In the genomic region with DNA sequence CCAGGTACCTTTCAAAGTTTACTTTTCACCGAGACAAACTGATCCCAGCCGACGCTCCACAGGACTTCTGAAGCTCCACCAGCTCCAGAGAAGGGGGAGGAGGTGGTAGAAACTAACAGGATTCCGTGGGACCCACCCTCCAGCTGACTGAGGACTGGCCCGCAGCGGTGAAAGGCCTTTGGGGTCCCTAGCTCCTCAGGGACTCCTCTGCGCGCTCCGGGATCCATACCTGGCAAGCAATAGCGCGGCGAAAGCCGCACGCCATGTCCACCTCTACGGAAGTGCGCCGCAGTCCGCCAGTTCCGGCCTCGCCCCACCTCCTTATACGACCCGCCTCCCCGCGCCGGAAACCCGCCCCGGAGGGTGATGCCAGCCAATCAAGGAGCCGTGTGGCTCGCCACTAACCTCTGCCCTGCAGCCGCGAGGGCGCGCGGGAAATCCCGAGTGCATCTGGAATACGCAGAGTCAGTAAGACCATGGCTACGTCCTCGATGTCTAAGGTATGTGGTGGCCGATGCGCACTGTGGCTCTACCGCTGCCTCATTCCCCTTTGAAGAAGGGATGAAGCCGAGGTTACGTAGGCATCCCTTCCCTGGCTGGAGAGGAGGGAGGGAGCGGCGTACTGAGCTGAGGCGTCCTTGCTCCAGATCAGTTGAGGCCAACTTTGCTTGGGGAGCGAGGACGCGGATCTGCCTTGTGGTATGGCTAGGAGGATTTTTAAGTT, we compare ENCODE assay signal across 1 cellular context.
A peak's percentile ranks its signal among the peaks of the same experiment; 100 is the strongest.
TF ChIP-seq lines count a peak whose summit lies in the region.

A gene (plus strand): TSS at position 443 of the 724 bp plus-strand sequence. CDS start 34 bp downstream, at position 477.
A gene with protein sequence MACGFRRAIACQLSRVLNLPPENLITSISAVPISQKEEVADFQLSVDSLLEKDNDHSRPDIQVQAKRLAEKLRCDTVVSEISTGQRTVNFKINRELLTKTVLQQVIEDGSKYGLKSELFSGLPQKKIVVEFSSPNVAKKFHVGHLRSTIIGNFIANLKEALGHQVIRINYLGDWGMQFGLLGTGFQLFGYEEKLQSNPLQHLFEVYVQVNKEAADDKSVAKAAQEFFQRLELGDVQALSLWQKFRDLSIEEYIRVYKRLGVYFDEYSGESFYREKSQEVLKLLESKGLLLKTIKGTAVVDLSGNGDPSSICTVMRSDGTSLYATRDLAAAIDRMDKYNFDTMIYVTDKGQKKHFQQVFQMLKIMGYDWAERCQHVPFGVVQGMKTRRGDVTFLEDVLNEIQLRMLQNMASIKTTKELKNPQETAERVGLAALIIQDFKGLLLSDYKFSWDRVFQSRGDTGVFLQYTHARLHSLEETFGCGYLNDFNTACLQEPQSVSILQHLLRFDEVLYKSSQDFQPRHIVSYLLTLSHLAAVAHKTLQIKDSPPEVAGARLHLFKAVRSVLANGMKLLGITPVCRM (minus strand): TSS at position 295 of the 724 bp plus-strand sequence. CDS start 30 bp downstream, at position 265.

TF ChIP-seq in K562, 482 proteins besides CTCF, POLR2A, EP300 and RAD21 (continued from another document and continues in another):
- TF ChIP-seq PTTG1 (tag; IDR thresholded peaks at IDR 0.05; ENCODE audit: low read depth), result no peak
- TF ChIP-seq, protein P1, sequence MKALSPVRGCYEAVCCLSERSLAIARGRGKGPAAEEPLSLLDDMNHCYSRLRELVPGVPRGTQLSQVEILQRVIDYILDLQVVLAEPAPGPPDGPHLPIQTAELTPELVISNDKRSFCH (CRISPR knock-in tag; IDR thresholded peaks at IDR 0.05), result no peak
- TF ChIP-seq, protein P1 (tag; IDR thresholded peaks at IDR 0.05), result no peak
- TF ChIP-seq SOX6 (IDR thresholded peaks at IDR 0.05), result no peak
- no peak for TF ChIP-seq PTRF (tag; IDR thresholded peaks at IDR 0.05)
- TF ChIP-seq ARNT (IDR thresholded peaks at IDR 0.05), result no peak
- TF ChIP-seq SMARCC2 (IDR thresholded peaks at IDR 0.05; ENCODE audit: low read depth), result no peak
- TF ChIP-seq, protein P2, sequence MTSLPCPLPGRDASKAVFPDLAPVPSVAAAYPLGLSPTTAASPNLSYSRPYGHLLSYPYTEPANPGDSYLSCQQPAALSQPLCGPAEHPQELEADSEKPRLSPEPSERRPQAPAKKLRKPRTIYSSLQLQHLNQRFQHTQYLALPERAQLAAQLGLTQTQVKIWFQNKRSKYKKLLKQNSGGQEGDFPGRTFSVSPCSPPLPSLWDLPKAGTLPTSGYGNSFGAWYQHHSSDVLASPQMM (CRISPR knock-in tag; IDR thresholded peaks at IDR 0.05), result no peak
- TF ChIP-seq, protein P3, sequence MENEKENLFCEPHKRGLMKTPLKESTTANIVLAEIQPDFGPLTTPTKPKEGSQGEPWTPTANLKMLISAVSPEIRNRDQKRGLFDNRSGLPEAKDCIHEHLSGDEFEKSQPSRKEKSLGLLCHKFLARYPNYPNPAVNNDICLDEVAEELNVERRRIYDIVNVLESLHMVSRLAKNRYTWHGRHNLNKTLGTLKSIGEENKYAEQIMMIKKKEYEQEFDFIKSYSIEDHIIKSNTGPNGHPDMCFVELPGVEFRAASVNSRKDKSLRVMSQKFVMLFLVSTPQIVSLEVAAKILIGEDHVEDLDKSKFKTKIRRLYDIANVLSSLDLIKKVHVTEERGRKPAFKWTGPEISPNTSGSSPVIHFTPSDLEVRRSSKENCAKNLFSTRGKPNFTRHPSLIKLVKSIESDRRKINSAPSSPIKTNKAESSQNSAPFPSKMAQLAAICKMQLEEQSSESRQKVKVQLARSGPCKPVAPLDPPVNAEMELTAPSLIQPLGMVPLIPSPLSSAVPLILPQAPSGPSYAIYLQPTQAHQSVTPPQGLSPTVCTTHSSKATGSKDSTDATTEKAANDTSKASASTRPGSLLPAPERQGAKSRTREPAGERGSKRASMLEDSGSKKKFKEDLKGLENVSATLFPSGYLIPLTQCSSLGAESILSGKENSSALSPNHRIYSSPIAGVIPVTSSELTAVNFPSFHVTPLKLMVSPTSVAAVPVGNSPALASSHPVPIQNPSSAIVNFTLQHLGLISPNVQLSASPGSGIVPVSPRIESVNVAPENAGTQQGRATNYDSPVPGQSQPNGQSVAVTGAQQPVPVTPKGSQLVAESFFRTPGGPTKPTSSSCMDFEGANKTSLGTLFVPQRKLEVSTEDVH (IDR thresholded peaks at IDR 0.05; ENCODE audit: low read depth, partially characterized antibody), result peak; percentile 94
- TF ChIP-seq CEBPG (CRISPR knock-in tag; IDR thresholded peaks at IDR 0.05), result peak; percentile 35; the same call in 1 of the 2 replicates
- no peak for TF ChIP-seq CEBPG (tag; conservative IDR thresholded peaks at IDR 0.05 in 1 of 2, IDR thresholded peaks at IDR 0.05 in 1 of 2)
- TF ChIP-seq NCOR1 (IDR thresholded peaks at IDR 0.05), result no peak
- TF ChIP-seq, protein P4, sequence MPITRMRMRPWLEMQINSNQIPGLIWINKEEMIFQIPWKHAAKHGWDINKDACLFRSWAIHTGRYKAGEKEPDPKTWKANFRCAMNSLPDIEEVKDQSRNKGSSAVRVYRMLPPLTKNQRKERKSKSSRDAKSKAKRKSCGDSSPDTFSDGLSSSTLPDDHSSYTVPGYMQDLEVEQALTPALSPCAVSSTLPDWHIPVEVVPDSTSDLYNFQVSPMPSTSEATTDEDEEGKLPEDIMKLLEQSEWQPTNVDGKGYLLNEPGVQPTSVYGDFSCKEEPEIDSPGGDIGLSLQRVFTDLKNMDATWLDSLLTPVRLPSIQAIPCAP (CRISPR knock-in tag; IDR thresholded peaks at IDR 0.05; ENCODE audit: borderline replicate concordance), result no peak
- peak; percentile 97 for TF ChIP-seq GABPA (tag; conservative IDR thresholded peaks at IDR 0.05; ENCODE audit: low read depth)
- no peak for TF ChIP-seq XRCC4 (IDR thresholded peaks at IDR 0.05; ENCODE audit: extremely low read depth, insufficient read depth, insufficient read length)
- TF ChIP-seq MTA1 (IDR thresholded peaks at IDR 0.05; ENCODE audit: borderline replicate concordance), result no peak
- TF ChIP-seq, protein P5, sequence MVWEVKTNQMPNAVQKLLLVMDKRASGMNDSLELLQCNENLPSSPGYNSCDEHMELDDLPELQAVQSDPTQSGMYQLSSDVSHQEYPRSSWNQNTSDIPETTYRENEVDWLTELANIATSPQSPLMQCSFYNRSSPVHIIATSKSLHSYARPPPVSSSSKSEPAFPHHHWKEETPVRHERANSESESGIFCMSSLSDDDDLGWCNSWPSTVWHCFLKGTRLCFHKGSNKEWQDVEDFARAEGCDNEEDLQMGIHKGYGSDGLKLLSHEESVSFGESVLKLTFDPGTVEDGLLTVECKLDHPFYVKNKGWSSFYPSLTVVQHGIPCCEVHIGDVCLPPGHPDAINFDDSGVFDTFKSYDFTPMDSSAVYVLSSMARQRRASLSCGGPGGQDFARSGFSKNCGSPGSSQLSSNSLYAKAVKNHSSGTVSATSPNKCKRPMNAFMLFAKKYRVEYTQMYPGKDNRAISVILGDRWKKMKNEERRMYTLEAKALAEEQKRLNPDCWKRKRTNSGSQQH (CRISPR knock-in tag; IDR thresholded peaks at IDR 0.05), result 0 out of 2 replicates have a peak, but pooled peaks have one; percentile 6
- TF ChIP-seq NUFIP1 (IDR thresholded peaks at IDR 0.05; ENCODE audit: partially characterized antibody), result no peak
- no peak for TF ChIP-seq PURB (CRISPR knock-in tag; IDR thresholded peaks at IDR 0.05; ENCODE audit: low read depth)
- TF ChIP-seq ZNF197 (CRISPR knock-in tag; IDR thresholded peaks at IDR 0.05; ENCODE audit: low read depth), result no peak
- TF ChIP-seq NFIX (CRISPR knock-in tag; IDR thresholded peaks at IDR 0.05; ENCODE audit: low read depth), result no peak
- TF ChIP-seq BRCA1 (IDR thresholded peaks at IDR 0.05), result no peak
- TF ChIP-seq BRCA1 (CRISPR knock-in tag; IDR thresholded peaks at IDR 0.05), result no peak
- TF ChIP-seq MEF2A (IDR thresholded peaks at IDR 0.05; ENCODE audit: control insufficient read depth, low read depth, low read length), result no peak
- no peak for TF ChIP-seq ZNF134 (CRISPR knock-in tag; conservative IDR thresholded peaks at IDR 0.05)
- peak; percentile 85 for TF ChIP-seq TBP (optimal IDR thresholded peaks at IDR 0.05; ENCODE audit: low read depth, low read length)
- TF ChIP-seq ZNF57 (CRISPR knock-in tag; IDR thresholded peaks at IDR 0.05), result no peak
- TF ChIP-seq STAT5A (IDR thresholded peaks at IDR 0.05; ENCODE audit: borderline replicate concordance, low read length), result no peak
- no peak for TF ChIP-seq FOXM1 (IDR thresholded peaks at IDR 0.05; ENCODE audit: low read depth)
- TF ChIP-seq FOXM1 (CRISPR knock-in tag; IDR thresholded peaks at IDR 0.05; ENCODE audit: low read depth), result no peak
- TF ChIP-seq PTBP1 (IDR thresholded peaks at IDR 0.05; ENCODE audit: low read depth, low read length), result no peak
- peak in 1 of 2 experiments; percentile 64; a peak in 1 of 4 replicates for TF ChIP-seq FOXA3 (CRISPR knock-in tag; conservative IDR thresholded peaks at IDR 0.05 in 1 of 2, IDR thresholded peaks at IDR 0.05 in 1 of 2)
- no peak for TF ChIP-seq ELF4 (CRISPR knock-in tag; IDR thresholded peaks at IDR 0.05)
- TF ChIP-seq THRAP3 (IDR thresholded peaks at IDR 0.05; ENCODE audit: borderline replicate concordance), result no peak
- peak; percentile 98 for TF ChIP-seq PHF8 (IDR thresholded peaks at IDR 0.05; ENCODE audit: borderline replicate concordance, low read length)
- TF ChIP-seq ZNF24 (IDR thresholded peaks at IDR 0.05), result no peak
- no peak for TF ChIP-seq CAMTA2 (CRISPR knock-in tag; conservative IDR thresholded peaks at IDR 0.05)
- TF ChIP-seq, protein P6, sequence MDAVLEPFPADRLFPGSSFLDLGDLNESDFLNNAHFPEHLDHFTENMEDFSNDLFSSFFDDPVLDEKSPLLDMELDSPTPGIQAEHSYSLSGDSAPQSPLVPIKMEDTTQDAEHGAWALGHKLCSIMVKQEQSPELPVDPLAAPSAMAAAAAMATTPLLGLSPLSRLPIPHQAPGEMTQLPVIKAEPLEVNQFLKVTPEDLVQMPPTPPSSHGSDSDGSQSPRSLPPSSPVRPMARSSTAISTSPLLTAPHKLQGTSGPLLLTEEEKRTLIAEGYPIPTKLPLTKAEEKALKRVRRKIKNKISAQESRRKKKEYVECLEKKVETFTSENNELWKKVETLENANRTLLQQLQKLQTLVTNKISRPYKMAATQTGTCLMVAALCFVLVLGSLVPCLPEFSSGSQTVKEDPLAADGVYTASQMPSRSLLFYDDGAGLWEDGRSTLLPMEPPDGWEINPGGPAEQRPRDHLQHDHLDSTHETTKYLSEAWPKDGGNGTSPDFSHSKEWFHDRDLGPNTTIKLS (IDR thresholded peaks at IDR 0.05; ENCODE audit: borderline replicate concordance, low read depth), result peak; percentile 99
- no peak for TF ChIP-seq PRPF4 (IDR thresholded peaks at IDR 0.05; ENCODE audit: insufficient read depth, low read depth, low read length, poor library complexity, severe bottlenecking)
- no peak for TF ChIP-seq NELFE (IDR thresholded peaks at IDR 0.05; ENCODE audit: insufficient read depth, insufficient read length)
- no peak for TF ChIP-seq ZNF121 (CRISPR knock-in tag; conservative IDR thresholded peaks at IDR 0.05)
- TF ChIP-seq NR1H2 (CRISPR knock-in tag; IDR thresholded peaks at IDR 0.05), result no peak
- TF ChIP-seq, protein P7, sequence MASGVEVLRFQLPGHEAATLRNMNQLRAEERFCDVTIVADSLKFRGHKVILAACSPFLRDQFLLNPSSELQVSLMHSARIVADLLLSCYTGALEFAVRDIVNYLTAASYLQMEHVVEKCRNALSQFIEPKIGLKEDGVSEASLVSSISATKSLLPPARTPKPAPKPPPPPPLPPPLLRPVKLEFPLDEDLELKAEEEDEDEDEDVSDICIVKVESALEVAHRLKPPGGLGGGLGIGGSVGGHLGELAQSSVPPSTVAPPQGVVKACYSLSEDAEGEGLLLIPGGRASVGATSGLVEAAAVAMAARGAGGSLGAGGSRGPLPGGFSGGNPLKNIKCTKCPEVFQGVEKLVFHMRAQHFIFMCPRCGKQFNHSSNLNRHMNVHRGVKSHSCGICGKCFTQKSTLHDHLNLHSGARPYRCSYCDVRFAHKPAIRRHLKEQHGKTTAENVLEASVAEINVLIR (CRISPR knock-in tag; IDR thresholded peaks at IDR 0.05), result no peak
- no peak for TF ChIP-seq ZNF174 (CRISPR knock-in tag; IDR thresholded peaks at IDR 0.05)
- no peak for TF ChIP-seq MCM5 (IDR thresholded peaks at IDR 0.05; ENCODE audit: low read depth)
- TF ChIP-seq ZNF133 (CRISPR knock-in tag; IDR thresholded peaks at IDR 0.05), result no peak
- TF ChIP-seq TAF15 (IDR thresholded peaks at IDR 0.05; ENCODE audit: low read depth, low read length), result no peak
- TF ChIP-seq, protein P8, sequence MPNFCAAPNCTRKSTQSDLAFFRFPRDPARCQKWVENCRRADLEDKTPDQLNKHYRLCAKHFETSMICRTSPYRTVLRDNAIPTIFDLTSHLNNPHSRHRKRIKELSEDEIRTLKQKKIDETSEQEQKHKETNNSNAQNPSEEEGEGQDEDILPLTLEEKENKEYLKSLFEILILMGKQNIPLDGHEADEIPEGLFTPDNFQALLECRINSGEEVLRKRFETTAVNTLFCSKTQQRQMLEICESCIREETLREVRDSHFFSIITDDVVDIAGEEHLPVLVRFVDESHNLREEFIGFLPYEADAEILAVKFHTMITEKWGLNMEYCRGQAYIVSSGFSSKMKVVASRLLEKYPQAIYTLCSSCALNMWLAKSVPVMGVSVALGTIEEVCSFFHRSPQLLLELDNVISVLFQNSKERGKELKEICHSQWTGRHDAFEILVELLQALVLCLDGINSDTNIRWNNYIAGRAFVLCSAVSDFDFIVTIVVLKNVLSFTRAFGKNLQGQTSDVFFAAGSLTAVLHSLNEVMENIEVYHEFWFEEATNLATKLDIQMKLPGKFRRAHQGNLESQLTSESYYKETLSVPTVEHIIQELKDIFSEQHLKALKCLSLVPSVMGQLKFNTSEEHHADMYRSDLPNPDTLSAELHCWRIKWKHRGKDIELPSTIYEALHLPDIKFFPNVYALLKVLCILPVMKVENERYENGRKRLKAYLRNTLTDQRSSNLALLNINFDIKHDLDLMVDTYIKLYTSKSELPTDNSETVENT (CRISPR knock-in tag; IDR thresholded peaks at IDR 0.05), result peak; percentile 65; the same call in 1 of the 2 replicates
- no peak for TF ChIP-seq FOXJ3 (CRISPR knock-in tag; IDR thresholded peaks at IDR 0.05)
- no peak for TF ChIP-seq ZNF311 (CRISPR knock-in tag; IDR thresholded peaks at IDR 0.05)
- TF ChIP-seq, protein P9, sequence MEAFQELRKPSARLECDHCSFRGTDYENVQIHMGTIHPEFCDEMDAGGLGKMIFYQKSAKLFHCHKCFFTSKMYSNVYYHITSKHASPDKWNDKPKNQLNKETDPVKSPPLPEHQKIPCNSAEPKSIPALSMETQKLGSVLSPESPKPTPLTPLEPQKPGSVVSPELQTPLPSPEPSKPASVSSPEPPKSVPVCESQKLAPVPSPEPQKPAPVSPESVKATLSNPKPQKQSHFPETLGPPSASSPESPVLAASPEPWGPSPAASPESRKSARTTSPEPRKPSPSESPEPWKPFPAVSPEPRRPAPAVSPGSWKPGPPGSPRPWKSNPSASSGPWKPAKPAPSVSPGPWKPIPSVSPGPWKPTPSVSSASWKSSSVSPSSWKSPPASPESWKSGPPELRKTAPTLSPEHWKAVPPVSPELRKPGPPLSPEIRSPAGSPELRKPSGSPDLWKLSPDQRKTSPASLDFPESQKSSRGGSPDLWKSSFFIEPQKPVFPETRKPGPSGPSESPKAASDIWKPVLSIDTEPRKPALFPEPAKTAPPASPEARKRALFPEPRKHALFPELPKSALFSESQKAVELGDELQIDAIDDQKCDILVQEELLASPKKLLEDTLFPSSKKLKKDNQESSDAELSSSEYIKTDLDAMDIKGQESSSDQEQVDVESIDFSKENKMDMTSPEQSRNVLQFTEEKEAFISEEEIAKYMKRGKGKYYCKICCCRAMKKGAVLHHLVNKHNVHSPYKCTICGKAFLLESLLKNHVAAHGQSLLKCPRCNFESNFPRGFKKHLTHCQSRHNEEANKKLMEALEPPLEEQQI (IDR thresholded peaks at IDR 0.05), result no peak
